Comparison of ENCODE assay signal across 16 cellular contexts in genomic region chr5:67193479-67193878, GRCh38. TPM values are rescaled to one million over a fixed set of nuclear protein-coding genes. Genes with fewer than 3 reads are reported as not detected.
DNase-seq lines count a peak whose midpoint lies in the region; ATAC-seq and TF ChIP-seq lines count a peak whose summit lies in the region.
"Had no signal": no experiment of that assay in that cellular context is flagged by ENCODE, and none has a peak within 500 bp of the region (broad histone marks: within the 10 kb centered on the region; RNA-seq: fewer than 3 reads in every experiment).

No MANE protein-coding gene starts in this region.

- H3K4me3 ChIP-seq in GM08714 (ENCODE audit: low read length) (peak overlapping the region; percentile 9; the same call in 1 of the 2 replicates), fibroblast of the aortic adventitia (ENCODE audit: low read depth, low read length) (no peak overlapping the region), spleen (peak overlapping the region; percentile 12 to 77 (median 46)), SK-N-SH (ENCODE audit: low read depth in 2 of 2, low read length in 1 of 2) (no peak overlapping the region)
- H3K4me3 ChIP-seq: K562 had no signal

- H3K9me2 ChIP-seq in SK-N-SH = no peaks in the 10 kb centered on the region

- WGBS in spleen, 5 donors = 38 to 56% (median 42%) methylated on average over 3 of the region's 3 CpGs
- 89% methylated on average over 3 of the region's 3 CpGs for WGBS in SK-N-SH (ENCODE audit: low lambda C conversion rate)

- no peak for TF ChIP-seq CTCF in fibroblast of the aortic adventitia (IDR thresholded peaks at IDR 0.05; ENCODE audit: insufficient read depth, low read length)
- TF ChIP-seq CTCF in spleen (IDR thresholded peaks at IDR 0.05 in 8 of 11, conservative IDR thresholded peaks at IDR 0.05 in 3 of 11) = no peak
- TF ChIP-seq CTCF in SK-N-SH (IDR thresholded peaks at IDR 0.05) = no peak
- no peak for TF ChIP-seq CTCF in osteocyte (IDR thresholded peaks at IDR 0.05)

- intact Hi-C loops in spleen (cut with DNase I; ENCODE audit: low total_unique reads) = no loop called here

- H3K4me1 Mint-ChIP-seq in osteocyte (ENCODE audit: unreplicated experiment) = no peaks in the 10 kb centered on the region

- POLR2A ChIA-PET in SK-N-SH (lab: Yijun Ruan, JAX) = no interaction called here

- H3K36me3 ChIP-seq in spleen (peaks cover 0 to 20% (median 0%) of the 10 kb centered on the region in 6 donors), SK-N-SH (replicated peaks in 1 of 2; ENCODE audit: control insufficient read depth in 1 of 2, insufficient read depth in 2 of 2, low read length in 1 of 2) (no peaks in the 10 kb centered on the region)

- DNase-seq in OCI-M1 (lab: John Stamatoyannopoulos, UW) = peak; percentile 29
- DNase-seq in fibroblast of the aortic adventitia (ENCODE audit: low read depth) = peak; percentile 20
- no peak for DNase-seq in spleen
- DNase-seq in SK-N-SH = no peak
- no peak for DNase-seq in kidney tubule cell (ENCODE audit: low spot score)
- DNase-seq in osteocyte (ENCODE audit: extremely low spot score, unreplicated experiment) = no peak
- DNase-seq: activated CD4-positive, alpha-beta T cell treated with anti-CD3 and anti-CD28 coated beads, Interleukin-2, amount 50 U/mL, for 48 hours; islet precursor cell; NCI-H146; NCI-H524; T-helper 9 cell had no signal

- TF ChIP-seq RAD21 in SK-N-SH (IDR thresholded peaks at IDR 0.05; ENCODE audit: low read length) = no peak

- ATAC-seq in GM21528 (IDR thresholded peaks at IDR 0.05; ENCODE audit: low FRiP score, unreplicated experiment) = no peak
- ATAC-seq: activated T-helper 17 cell treated with anti-CD3 and anti-CD28 coated beads, Interleukin-2, amount 50 U/mL, for 72 hours; K562 had no signal

- H4K20me1 ChIP-seq in SK-N-SH (ENCODE audit: insufficient read depth) = no peaks in the 10 kb centered on the region

- TF ChIP-seq POLR2A in spleen (IDR thresholded peaks at IDR 0.05) = no peak

- H3K4me3 Mint-ChIP-seq in osteocyte (ENCODE audit: unreplicated experiment) = no peak overlapping the region
- H3K4me3 Mint-ChIP-seq: activated T-helper 17 cell treated with anti-CD3 and anti-CD28 coated beads, Interleukin-2, amount 50 U/mL, for 72 hours had no signal

- H3K27me3 ChIP-seq in spleen (replicated peaks in 1 of 7) (no peaks in the 10 kb centered on the region), SK-N-SH (ENCODE audit: insufficient read depth) (no peaks in the 10 kb centered on the region)

- H2AFZ ChIP-seq in SK-N-SH (ENCODE audit: low read depth) = no peak overlapping the region

- no peak overlapping the region for H3K9ac ChIP-seq in SK-N-SH

- H3K79me2 ChIP-seq in SK-N-SH (ENCODE audit: insufficient read depth) = no peaks in the 10 kb centered on the region

- no peak overlapping the region for H3K27ac Mint-ChIP-seq in osteocyte (ENCODE audit: unreplicated experiment)
- H3K27ac Mint-ChIP-seq: activated T-helper 17 cell treated with anti-CD3 and anti-CD28 coated beads, Interleukin-2, amount 50 U/mL, for 72 hours had no signal

- H3K27ac ChIP-seq in spleen (peak overlapping the region; percentile 3 to 88 (median 78)), SK-N-SH (ENCODE audit: low read depth in 2 of 2, low read length in 1 of 2) (no peak overlapping the region)

- peaks cover 0 to 6% (median 0%) of the 10 kb centered on the region in 8 donors for H3K9me3 ChIP-seq in spleen
- no peaks in the 10 kb centered on the region for H3K9me3 ChIP-seq in SK-N-SH

- H3K36me3 Mint-ChIP-seq in osteocyte (ENCODE audit: unreplicated experiment) = no peaks in the 10 kb centered on the region

- no peak for TF ChIP-seq EP300 in SK-N-SH (IDR thresholded peaks at IDR 0.05; ENCODE audit: borderline replicate concordance in 1 of 2, low read depth in 1 of 2, low read length in 1 of 2)

- no peaks in the 10 kb centered on the region for H3K9me3 Mint-ChIP-seq in osteocyte (ENCODE audit: unreplicated experiment)

- no peak overlapping the region for H3K4me2 ChIP-seq in SK-N-SH

- CTCF ChIA-PET in SK-N-SH (lab: Yijun Ruan, JAX) = interaction anchor here (1.0 to 1.7 kb wide), 2 partner anchors 36 to 205 kb away, joined by 3 to 5 read pairs; no protein-coding TSS in a partner anchor

- peaks cover 18% of the 10 kb centered on the region for H3K27me3 Mint-ChIP-seq in osteocyte (ENCODE audit: unreplicated experiment)
- H3K27me3 Mint-ChIP-seq: activated T-helper 17 cell treated with anti-CD3 and anti-CD28 coated beads, Interleukin-2, amount 50 U/mL, for 72 hours had no signal

- peaks cover 6 to 97% (median 71%) of the 10 kb centered on the region in 6 donors for H3K4me1 ChIP-seq in spleen
- no peaks in the 10 kb centered on the region; a peak in 1 of 4 replicates for H3K4me1 ChIP-seq in SK-N-SH (ENCODE audit: control insufficient read depth in 1 of 2, insufficient read depth in 2 of 2, low read depth in 1 of 2, low read length in 1 of 2)

- H3F3A ChIP-seq in SK-N-SH (replicated peaks; ENCODE audit: insufficient read depth) = no peaks in the 10 kb centered on the region

TF ChIP-seq in SK-N-SH, 30 proteins besides CTCF, POLR2A, EP300 and RAD21:
- TF ChIP-seq TAF1 (IDR thresholded peaks at IDR 0.05; ENCODE audit: borderline replicate concordance, low read depth, low read length) = no peak
- no peak for TF ChIP-seq FOXM1 (IDR thresholded peaks at IDR 0.05; ENCODE audit: low read depth)
- TF ChIP-seq FOXJ3 (CRISPR knock-in tag; IDR thresholded peaks at IDR 0.05) = no peak
- no peak for TF ChIP-seq MEF2A (IDR thresholded peaks at IDR 0.05; ENCODE audit: borderline replicate concordance, low read depth)
- no peak for TF ChIP-seq SIN3A (IDR thresholded peaks at IDR 0.05; ENCODE audit: borderline replicate concordance, low read depth, low read length)
- TF ChIP-seq, protein P1, sequence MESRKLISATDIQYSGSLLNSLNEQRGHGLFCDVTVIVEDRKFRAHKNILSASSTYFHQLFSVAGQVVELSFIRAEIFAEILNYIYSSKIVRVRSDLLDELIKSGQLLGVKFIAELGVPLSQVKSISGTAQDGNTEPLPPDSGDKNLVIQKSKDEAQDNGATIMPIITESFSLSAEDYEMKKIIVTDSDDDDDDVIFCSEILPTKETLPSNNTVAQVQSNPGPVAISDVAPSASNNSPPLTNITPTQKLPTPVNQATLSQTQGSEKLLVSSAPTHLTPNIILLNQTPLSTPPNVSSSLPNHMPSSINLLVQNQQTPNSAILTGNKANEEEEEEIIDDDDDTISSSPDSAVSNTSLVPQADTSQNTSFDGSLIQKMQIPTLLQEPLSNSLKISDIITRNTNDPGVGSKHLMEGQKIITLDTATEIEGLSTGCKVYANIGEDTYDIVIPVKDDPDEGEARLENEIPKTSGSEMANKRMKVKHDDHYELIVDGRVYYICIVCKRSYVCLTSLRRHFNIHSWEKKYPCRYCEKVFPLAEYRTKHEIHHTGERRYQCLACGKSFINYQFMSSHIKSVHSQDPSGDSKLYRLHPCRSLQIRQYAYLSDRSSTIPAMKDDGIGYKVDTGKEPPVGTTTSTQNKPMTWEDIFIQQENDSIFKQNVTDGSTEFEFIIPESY (IDR thresholded peaks at IDR 0.05; ENCODE audit: borderline replicate concordance, low read depth) = no peak
- TF ChIP-seq USF1 (IDR thresholded peaks at IDR 0.05; ENCODE audit: borderline replicate concordance, low read depth) = no peak

RNA-seq across cellular contexts. Expression of gene CD180, which starts 3.1 kb away (rescaled TPM):
- 0.09 and 0.16 TPM in 2 replicates for total RNA-seq in fibroblast of the aortic adventitia (ENCODE audit: low replicate concordance)
- total RNA-seq in spleen = 10 to 100 TPM; 20.6 to 39.2 (median 27.4) TPM
- polyA plus RNA-seq in spleen = 10 to 100 TPM; 11.6 to 17.9 (median 14.6) TPM
- 0.02 TPM in 2 replicates for polyA plus RNA-seq in SK-N-SH (2012; rRNA removed)
- polyA plus RNA-seq in SK-N-SH (2012; cell fraction: cytosol; rRNA removed) = 0.01 and 0.03 TPM in 2 replicates
- 0.01 TPM in 2 replicates for polyA plus RNA-seq in SK-N-SH (2012; cell fraction: nucleus; rRNA removed)
- not detected in 2 replicates for total RNA-seq in osteocyte
- polyA plus RNA-seq: neural cell had no signal

Comparison
In these comparisons a context has a peak if more than half of its experiments do, and no peak if none do; other contexts are left out.
1. H3K4me3 ChIP-seq: peak in GM08714 (single experiment) and spleen (8 of 8); none in fibroblast of the aortic adventitia (single experiment) and SK-N-SH (0 of 2).
2. DNase-seq: peak in OCI-M1 (single experiment) and fibroblast of the aortic adventitia (single experiment); none in spleen (single experiment), SK-N-SH (single experiment), kidney tubule cell (single experiment) and osteocyte (single experiment).
3. H3K27ac ChIP-seq: peak in spleen (8 of 8); none in SK-N-SH (0 of 2).
4. RNA of gene CD180, which starts 3.1 kb away (total RNA-seq): 20.6 to 39.2 TPM in spleen; 0.09 to 0.16 TPM in fibroblast of the aortic adventitia and not detected in osteocyte; every median in the first group is over 10 times any median in the second.